9 cellular contexts compared by ENCODE assay signal in genomic region chr2:127389778-127390435, GRCh38. TPM values are rescaled to one million over a fixed set of nuclear protein-coding genes. Genes with fewer than 3 reads are reported as not detected.
A peak's percentile ranks its signal among the peaks of the same experiment; 100 is the strongest.
DNase-seq lines count a peak whose midpoint lies in the region; ATAC-seq, FAIRE-seq and TF ChIP-seq lines count a peak whose summit lies in the region.
"Had no signal": no experiment of that assay in that cellular context is flagged by ENCODE, and none has a peak within 500 bp of the region (broad histone marks: within the 10 kb centered on the region; RNA-seq: fewer than 3 reads in every experiment).

No MANE protein-coding gene starts in this region.

- H3K9me3 ChIP-seq in Karpas-422 (ENCODE audit: low read length), result no peaks in the 10 kb centered on the region
- H3K9me3 ChIP-seq in uterus, result no peaks in the 10 kb centered on the region
- H3K9me3 ChIP-seq: ovary had no signal

- H3K27me3 Mint-ChIP-seq in activated B cell treated with CpG ODN at 0.5 μM for 24 hours (no peaks in the 10 kb centered on the region), nephron (ENCODE audit: low read depth) (no peaks in the 10 kb centered on the region)

- H3K27ac Mint-ChIP-seq in activated B cell treated with CpG ODN at 0.5 μM for 24 hours, result peak overlapping the region; percentile 100
- no peak overlapping the region for H3K27ac Mint-ChIP-seq in nephron

- H3K9ac ChIP-seq in Karpas-422 (ENCODE audit: low read length), result peak overlapping the region; percentile 78

- H3K9me3 Mint-ChIP-seq in activated B cell treated with CpG ODN at 0.5 μM for 24 hours, result peaks cover 2% of the 10 kb centered on the region
- peaks cover 5% of the 10 kb centered on the region for H3K9me3 Mint-ChIP-seq in nephron

- H3K27me3 ChIP-seq in Karpas-422 (ENCODE audit: low read length) (no peaks in the 10 kb centered on the region), uterus (no peaks in the 10 kb centered on the region)
- H3K27me3 ChIP-seq: ovary had no signal

- intact Hi-C loops in activated B cell treated with CpG ODN at 0.5 μM for 24 hours (cut with micrococcal nuclease), result loop anchor here (2.0 to 10.0 kb wide), 3 partner anchors 305 to 733 kb away; partner anchors contain the start of genes GYPC and WDR33
- intact Hi-C loops in uterus (cut with DNase I; ENCODE audit: low total_unique reads), result no loop called here

- H3K4me3 ChIP-seq in Karpas-422 (ENCODE audit: low read length) (peak overlapping the region; percentile 78; the same call in 1 of the 2 replicates), uterus (no peak overlapping the region)
- H3K4me3 ChIP-seq: ovary had no signal

- H3K36me3 ChIP-seq in Karpas-422 (ENCODE audit: insufficient read depth, low read length) (no peaks in the 10 kb centered on the region), uterus (no peaks in the 10 kb centered on the region)
- H3K36me3 ChIP-seq: ovary had no signal

- peak; percentile 25 for ATAC-seq in GM19395 (IDR thresholded peaks at IDR 0.05; ENCODE audit: unreplicated experiment)
- peak; percentile 9 for ATAC-seq in activated B cell treated with CpG ODN at 0.5 μM for 24 hours (ENCODE audit: low read depth)

- H3K79me2 ChIP-seq in Karpas-422 (ENCODE audit: low read length), result peaks cover 22% of the 10 kb centered on the region

- H3K9me2 ChIP-seq in Karpas-422 (replicated peaks; ENCODE audit: insufficient read depth, low read length), result no peaks in the 10 kb centered on the region

- H2AFZ ChIP-seq in Karpas-422 (ENCODE audit: low read length), result peak overlapping the region; percentile 68

- H3K27ac ChIP-seq in Karpas-422 (ENCODE audit: low read length), result peak overlapping the region; percentile 63
- no peak overlapping the region for H3K27ac ChIP-seq in uterus
- H3K27ac ChIP-seq: ovary had no signal

- CTCF ChIA-PET in activated B cell treated with CpG ODN at 0.5 μM for 24 hours (lab: Charles Lee), result interaction anchor here (0.6 to 1.4 kb wide), 3 partner anchors 25 to 186 kb away, joined by 3 to 4 read pairs (median 3); no protein-coding TSS in a partner anchor

- no peak for FAIRE-seq in HTR-8/SVneo (lab: Jason Lieb, UNC)

- H3K4me2 ChIP-seq in Karpas-422 (ENCODE audit: low read depth, low read length, poor library complexity, severe bottlenecking), result peak overlapping the region; percentile 84

- peak overlapping the region; percentile 83 for H3K4me3 Mint-ChIP-seq in activated B cell treated with CpG ODN at 0.5 μM for 24 hours
- H3K4me3 Mint-ChIP-seq in nephron, result peak overlapping the region in 2 of 3 experiments; percentile 48 to 70

- TF ChIP-seq POLR2A in uterus (IDR thresholded peaks at IDR 0.05), result no peak

- H3K4me1 ChIP-seq in Karpas-422 (ENCODE audit: low read length) (peaks cover 53% of the 10 kb centered on the region), uterus (peaks cover 0 to 5% of the 10 kb centered on the region in 2 donors)

- POLR2A ChIA-PET in activated B cell treated with CpG ODN at 0.5 μM for 24 hours (lab: Charles Lee), result interaction anchor here (0.6 to 3.9 kb wide), 8 partner anchors 9 to 137 kb away, joined by 4 to 23 read pairs (median 7); partner anchors contain the start of gene IWS1

- H4K20me1 ChIP-seq in Karpas-422 (ENCODE audit: insufficient read depth, low read depth, low read length), result peaks cover 5% of the 10 kb centered on the region; the same call in 1 of the 2 replicates

- H3K4me1 Mint-ChIP-seq in activated B cell treated with CpG ODN at 0.5 μM for 24 hours (peaks cover 61% of the 10 kb centered on the region), nephron (peaks cover 41% of the 10 kb centered on the region)

- DNase-seq in Karpas-422 (peak; percentile 70), activated B cell treated with CpG ODN at 0.5 μM for 24 hours (no peak), uterus (no peak), HTR-8/SVneo (ENCODE audit: insufficient read length, low spot score) (no peak)
- no peak for DNase-seq in stimulated activated CD4-positive, alpha-beta T cell treated with anti-CD3 and anti-CD28 coated beads, Interleukin-12 subunit alpha, Interleukin-12 subunit beta, amount 100 ng/mL, for 4 hours
- DNase-seq: NCI-H146, ovary had no signal

- H3K36me3 Mint-ChIP-seq in activated B cell treated with CpG ODN at 0.5 μM for 24 hours (ENCODE audit: low read depth) (peaks cover 16% of the 10 kb centered on the region), nephron (ENCODE audit: low read depth) (peaks cover 11% of the 10 kb centered on the region)

- TF ChIP-seq CTCF in activated B cell treated with CpG ODN at 0.5 μM for 24 hours (IDR thresholded peaks at IDR 0.05) (no peak), nephron (IDR thresholded peaks at IDR 0.05; ENCODE audit: unreplicated experiment in 3 of 3) (no peak), uterus (IDR thresholded peaks at IDR 0.05) (no peak)

RNA-seq across cellular contexts. Expression of gene MAP3K2, which starts 2.1 kb away (rescaled TPM):
- total RNA-seq in Karpas-422 (2014; rRNA removed; shearing (Covaris generic); ENCODE audit: low replicate concordance), result 36.0 and 40.7 TPM in 2 replicates
- total RNA-seq in activated B cell treated with CpG ODN at 0.5 μM for 24 hours (63.1 and 77.7 TPM in 2 replicates), uterus (10 to 100 TPM; 25.9 to 98.4 (median 75.0) TPM)

RNA-seq across cellular contexts. Expression of gene PROC, which starts 28.3 kb away (rescaled TPM):
- not detected in 2 replicates for total RNA-seq in Karpas-422 (2014; rRNA removed; shearing (Covaris generic); ENCODE audit: low replicate concordance)
- total RNA-seq in activated B cell treated with CpG ODN at 0.5 μM for 24 hours (not detected in 2 replicates), uterus (under 1 TPM in 1 of 4 donors, not detected in 3; 0.21 TPM)
